Comparison of ENCODE assay signal across 8 cellular contexts in genomic region chrX:52923781-52924241, GRCh38. TPM values are rescaled to one million over a fixed set of nuclear protein-coding genes. Genes with fewer than 3 reads are reported as not detected.
DNase-seq lines count a peak whose midpoint lies in the region; ATAC-seq and TF ChIP-seq lines count a peak whose summit lies in the region.

No MANE protein-coding gene starts in this region.

- H3K9ac ChIP-seq in adipocyte (ENCODE audit: low read length): no peak overlapping the region

- no peaks in the 10 kb centered on the region for H3K27me3 Mint-ChIP-seq in mesothelial cell of epicardium (ENCODE audit: low read depth)
- no peaks in the 10 kb centered on the region for H3K27me3 Mint-ChIP-seq in stimulated activated naive CD8-positive, alpha-beta T cell treated with anti-CD3 and anti-CD28 coated beads, Interleukin-15, amount 100 ng/mL, for 72 hours
- no peaks in the 10 kb centered on the region for H3K27me3 Mint-ChIP-seq in activated naive CD4-positive, alpha-beta T cell treated with anti-CD3 and anti-CD28 coated beads for 36 hours (ENCODE audit: low read depth)

- no peaks in the 10 kb centered on the region for H3K27me3 ChIP-seq in adipocyte (replicated peaks; ENCODE audit: control insufficient read depth, insufficient read depth, low read length)

- peaks cover 10% of the 10 kb centered on the region for H3K4me1 ChIP-seq in adipocyte (ENCODE audit: control insufficient read depth, insufficient read depth, low read length)

- H3K36me3 ChIP-seq in adipocyte (ENCODE audit: control insufficient read depth, insufficient read depth, low read length, severe bottlenecking): no peaks in the 10 kb centered on the region

- no peaks in the 10 kb centered on the region for H3K9me3 ChIP-seq in adipocyte (ENCODE audit: control insufficient read depth, low read length)

- H3K4me1 Mint-ChIP-seq in mesothelial cell of epicardium: peaks cover 10% of the 10 kb centered on the region
- H3K4me1 Mint-ChIP-seq in stimulated activated naive CD8-positive, alpha-beta T cell treated with anti-CD3 and anti-CD28 coated beads, Interleukin-15, amount 100 ng/mL, for 72 hours: peaks cover 24% of the 10 kb centered on the region
- peaks cover 15% of the 10 kb centered on the region for H3K4me1 Mint-ChIP-seq in activated naive CD4-positive, alpha-beta T cell treated with anti-CD3 and anti-CD28 coated beads for 36 hours (ENCODE audit: low read depth)

- no peaks in the 10 kb centered on the region for H3K36me3 Mint-ChIP-seq in mesothelial cell of epicardium
- H3K36me3 Mint-ChIP-seq in activated naive CD4-positive, alpha-beta T cell treated with anti-CD3 and anti-CD28 coated beads for 36 hours (ENCODE audit: low read depth): no peaks in the 10 kb centered on the region

- no peak overlapping the region for H3K4me3 ChIP-seq in adipocyte (ENCODE audit: low read length)

- H3K27ac Mint-ChIP-seq in mesothelial cell of epicardium: peak overlapping the region; percentile 75
- no peak overlapping the region for H3K27ac Mint-ChIP-seq in stimulated activated naive CD8-positive, alpha-beta T cell treated with anti-CD3 and anti-CD28 coated beads, Interleukin-15, amount 100 ng/mL, for 72 hours
- H3K27ac Mint-ChIP-seq in activated naive CD4-positive, alpha-beta T cell treated with anti-CD3 and anti-CD28 coated beads for 36 hours: no peak overlapping the region

- peaks cover 14% of the 10 kb centered on the region for H3K9me3 Mint-ChIP-seq in mesothelial cell of epicardium
- no peaks in the 10 kb centered on the region for H3K9me3 Mint-ChIP-seq in stimulated activated naive CD8-positive, alpha-beta T cell treated with anti-CD3 and anti-CD28 coated beads, Interleukin-15, amount 100 ng/mL, for 72 hours
- no peaks in the 10 kb centered on the region for H3K9me3 Mint-ChIP-seq in activated naive CD4-positive, alpha-beta T cell treated with anti-CD3 and anti-CD28 coated beads for 36 hours

- no peak for TF ChIP-seq CTCF in mesothelial cell of epicardium (IDR thresholded peaks at IDR 0.05; ENCODE audit: unreplicated experiment)
- no peak for TF ChIP-seq CTCF in GM10266 (IDR thresholded peaks at IDR 0.05; ENCODE audit: control insufficient read depth, insufficient read depth, low read depth, missing control alignments)

- DNase-seq in SIG-M5 treated with dmso at 0.1 percent for 504 hours (lab: John Stamatoyannopoulos, UW; ENCODE audit: unreplicated experiment): peak; percentile 36
- no peak for DNase-seq in SIG-M5 (lab: John Stamatoyannopoulos, UW)
- DNase-seq in adipocyte (ENCODE audit: low read depth): peak; percentile 52
- DNase-seq in mesothelial cell of epicardium (ENCODE audit: low spot score in 2 of 2, unreplicated experiment in 2 of 2): no peak
- DNase-seq in GM10266 (ENCODE audit: extremely low spot score): no peak
- no peak for DNase-seq in stimulated activated naive CD8-positive, alpha-beta T cell treated with anti-CD3 and anti-CD28 coated beads, Interleukin-15, amount 100 ng/mL, for 72 hours
- no peak for DNase-seq in activated naive CD4-positive, alpha-beta T cell treated with anti-CD3 and anti-CD28 coated beads for 36 hours

- ATAC-seq in HG03139 (IDR thresholded peaks at IDR 0.05; ENCODE audit: unreplicated experiment): peak; percentile 42
- no peak for ATAC-seq in stimulated activated naive CD8-positive, alpha-beta T cell treated with anti-CD3 and anti-CD28 coated beads, Interleukin-15, amount 100 ng/mL, for 72 hours

- intact Hi-C loops in activated naive CD4-positive, alpha-beta T cell treated with anti-CD3 and anti-CD28 coated beads for 36 hours (cut with micrococcal nuclease): no loop called here

- no peak overlapping the region for H3K4me3 Mint-ChIP-seq in mesothelial cell of epicardium
- no peak overlapping the region for H3K4me3 Mint-ChIP-seq in stimulated activated naive CD8-positive, alpha-beta T cell treated with anti-CD3 and anti-CD28 coated beads, Interleukin-15, amount 100 ng/mL, for 72 hours
- no peak overlapping the region for H3K4me3 Mint-ChIP-seq in activated naive CD4-positive, alpha-beta T cell treated with anti-CD3 and anti-CD28 coated beads for 36 hours

- CTCF ChIA-PET in activated naive CD4-positive, alpha-beta T cell treated with anti-CD3 and anti-CD28 coated beads for 36 hours (lab: Charles Lee): interaction anchor here (1.0 to 1.2 kb wide), 2 partner anchors 66 to 577 kb away, joined by 3 to 4 read pairs; no protein-coding TSS in a partner anchor

RNA-seq across cellular contexts. Expression of gene FAM156B, which starts 26.7 kb away (rescaled TPM):
- 18.5 to 29.1 TPM (median 23.3 TPM) in 3 replicates for total RNA-seq in mesothelial cell of epicardium
- 10 to 100 TPM; 12.6 to 13.5 TPM for total RNA-seq in activated naive CD4-positive, alpha-beta T cell treated with anti-CD3 and anti-CD28 coated beads for 36 hours

RNA-seq across cellular contexts. Expression of gene FAM156A, which starts 34.5 kb away (rescaled TPM):
- total RNA-seq in mesothelial cell of epicardium: 30.1 to 38.0 TPM (median 34.3 TPM) in 3 replicates
- 10 to 100 TPM; 17.9 to 19.7 TPM for total RNA-seq in activated naive CD4-positive, alpha-beta T cell treated with anti-CD3 and anti-CD28 coated beads for 36 hours

RNA-seq across cellular contexts. Expression of gene XAGE3, which starts 55.9 kb away (rescaled TPM):
- total RNA-seq in mesothelial cell of epicardium: not detected in 3 replicates
- not detected for total RNA-seq in activated naive CD4-positive, alpha-beta T cell treated with anti-CD3 and anti-CD28 coated beads for 36 hours

Comparison
In these comparisons a context has a peak if more than half of its experiments do, and no peak if none do; other contexts are left out.
1. DNase-seq: peak in SIG-M5 treated with dmso at 0.1 percent for 504 hours (single experiment) and adipocyte (single experiment); none in SIG-M5 (single experiment), mesothelial cell of epicardium (0 of 2), GM10266 (single experiment), stimulated activated naive CD8-positive, alpha-beta T cell treated with anti-CD3 and anti-CD28 coated beads, Interleukin-15, amount 100 ng/mL, for 72 hours (0 of 2) and activated naive CD4-positive, alpha-beta T cell treated with anti-CD3 and anti-CD28 coated beads for 36 hours (single experiment).